ENCODE assay signal across 12 cellular contexts in the genomic region with DNA sequence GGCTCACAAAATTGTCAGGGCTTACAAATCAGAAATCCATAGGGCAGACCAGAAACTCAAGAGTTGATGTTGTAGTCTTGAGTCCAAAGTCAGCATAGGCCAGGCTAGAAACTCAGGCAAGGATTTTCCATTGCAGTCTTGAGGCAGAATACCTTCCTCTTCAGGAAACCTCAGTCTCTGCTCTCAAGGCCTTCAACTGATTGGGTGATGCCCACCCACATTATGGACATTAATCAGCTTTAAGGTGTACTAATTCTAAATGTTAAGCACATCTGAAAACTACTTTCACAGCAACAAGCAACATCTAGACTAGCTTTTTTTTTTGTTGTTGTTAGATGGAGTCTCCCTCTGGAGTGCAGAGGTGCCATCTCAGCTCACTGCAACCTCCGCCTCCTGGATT. TPM values are rescaled to one million over a fixed set of nuclear protein-coding genes. Genes with fewer than 3 reads are reported as not detected.
"Had no signal": no experiment of that assay in that cellular context is flagged by ENCODE, and none has a peak within 500 bp of the region (broad histone marks: within the 10 kb centered on the region; RNA-seq: fewer than 3 reads in every experiment).

No MANE protein-coding gene starts in this region.

- DNase-seq: GM23248, GOT3, H7, H9, HCEC 1CT, HFFc6 had no signal

- H3K9ac ChIP-seq: GM23248 had no signal

- H3K27ac Mint-ChIP-seq: GM23338, H9, HFFc6 had no signal

- ATAC-seq: GM23338, HCT116 had no signal

- H3K4me1 ChIP-seq: HAP-1 had no signal

- H3K27ac ChIP-seq: GM23248 had no signal

- H3K4me3 Mint-ChIP-seq: GM23338, H9, HFFc6 had no signal

- FAIRE-seq: H1, H54 had no signal

- H2AFZ ChIP-seq: GM23248, GM23338 had no signal

- H3K36me3 ChIP-seq: HAP-1 had no signal

- H3K4me1 Mint-ChIP-seq: GM23338, H9 had no signal

- H3K4me2 ChIP-seq: GM23338 had no signal

- H3K9me3 ChIP-seq: HAP-1 had no signal

- H3K9me3 Mint-ChIP-seq: HFFc6 had no signal

- H3K4me3 ChIP-seq: GM23248, GM23338, HAP-1 had no signal

RNA-seq across cellular contexts. Expression of a gene that starts 54.9 kb away (rescaled TPM):
- total RNA-seq: GM23338, H4, H7, HFFc6 had no signal
- polyA plus RNA-seq: GM23338 had no signal
